8 cellular contexts compared by ENCODE assay signal in the genomic region with DNA sequence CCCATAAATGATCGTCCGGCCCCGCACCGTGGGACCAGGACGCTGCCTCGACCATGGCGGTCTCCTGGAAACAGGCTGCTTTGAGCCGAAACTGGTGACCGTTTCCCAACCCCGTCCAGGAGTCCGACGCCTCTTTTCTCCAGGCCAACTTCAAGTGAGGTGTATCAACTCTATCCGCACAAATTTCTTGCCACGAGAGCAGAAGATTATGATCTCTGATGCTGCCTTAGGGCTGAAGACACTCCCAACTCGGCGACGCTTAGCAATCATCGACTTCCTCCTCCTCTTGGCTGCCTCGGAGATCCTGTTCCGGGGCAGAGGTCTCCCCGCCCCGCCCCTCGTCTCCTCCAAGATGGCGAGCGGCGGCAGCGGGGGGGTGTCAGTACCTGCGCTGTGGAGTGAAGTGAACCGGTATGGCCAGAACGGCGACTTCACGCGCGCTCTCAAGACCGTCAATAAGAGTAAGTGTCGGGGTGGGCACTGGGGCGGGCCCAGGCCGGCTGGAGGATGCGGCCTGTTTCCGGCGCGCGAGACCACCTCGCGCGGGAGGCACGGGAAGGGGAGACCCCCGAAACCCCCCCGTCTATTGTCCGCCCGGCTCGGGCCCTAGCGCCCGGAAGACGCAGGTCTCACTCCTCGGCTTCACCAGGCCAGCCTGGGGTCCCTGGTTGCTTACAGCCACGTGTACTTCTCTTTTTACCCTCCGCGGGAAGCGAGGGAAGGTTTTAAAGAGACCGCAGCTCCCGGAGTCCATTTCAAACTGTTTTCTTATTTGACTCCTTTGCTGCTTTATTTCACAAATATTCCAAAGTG. TPM values are rescaled to one million over a fixed set of nuclear protein-coding genes. Genes with fewer than 3 reads are reported as not detected.
DNase-seq lines count a peak whose midpoint lies in the region; ATAC-seq and TF ChIP-seq lines count a peak whose summit lies in the region.

A gene with protein sequence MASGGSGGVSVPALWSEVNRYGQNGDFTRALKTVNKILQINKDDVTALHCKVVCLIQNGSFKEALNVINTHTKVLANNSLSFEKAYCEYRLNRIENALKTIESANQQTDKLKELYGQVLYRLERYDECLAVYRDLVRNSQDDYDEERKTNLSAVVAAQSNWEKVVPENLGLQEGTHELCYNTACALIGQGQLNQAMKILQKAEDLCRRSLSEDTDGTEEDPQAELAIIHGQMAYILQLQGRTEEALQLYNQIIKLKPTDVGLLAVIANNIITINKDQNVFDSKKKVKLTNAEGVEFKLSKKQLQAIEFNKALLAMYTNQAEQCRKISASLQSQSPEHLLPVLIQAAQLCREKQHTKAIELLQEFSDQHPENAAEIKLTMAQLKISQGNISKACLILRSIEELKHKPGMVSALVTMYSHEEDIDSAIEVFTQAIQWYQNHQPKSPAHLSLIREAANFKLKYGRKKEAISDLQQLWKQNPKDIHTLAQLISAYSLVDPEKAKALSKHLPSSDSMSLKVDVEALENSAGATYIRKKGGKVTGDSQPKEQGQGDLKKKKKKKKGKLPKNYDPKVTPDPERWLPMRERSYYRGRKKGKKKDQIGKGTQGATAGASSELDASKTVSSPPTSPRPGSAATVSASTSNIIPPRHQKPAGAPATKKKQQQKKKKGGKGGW (plus strand): TSS at position 334 of the 813 bp plus-strand sequence. CDS start 19 bp downstream, at position 353.

- H2AFZ ChIP-seq in IMR-90 (replicated peaks; ENCODE audit: low read length, poor library complexity) (peak within 1 kb of the TSS; percentile 84), PC-3 (ENCODE audit: low read length) (peak within 1 kb of the TSS; percentile 74)

- H3K4me2 ChIP-seq in IMR-90 (ENCODE audit: low read depth, low read length) (peak within 1 kb of the TSS; percentile 87), PC-3 (ENCODE audit: low read length) (peak within 1 kb of the TSS; percentile 89)

- H3K14ac ChIP-seq in IMR-90 (replicated peaks; ENCODE audit: low read depth, low read length), result peak within 1 kb of the TSS; percentile 79

- H3K27ac ChIP-seq in IMR-90 (ENCODE audit: insufficient read depth, low read length) (peak within 1 kb of the TSS; percentile 99), PC-3 (ENCODE audit: low read length) (peak within 1 kb of the TSS; percentile 75), mucosa of rectum (ENCODE audit: low read depth in 2 of 2, low read length in 2 of 2) (peak within 1 kb of the TSS; percentile 87 to 91)

- CTCF ChIA-PET in IMR-90 (lab: Yijun Ruan, JAX), result interaction anchor here (0.7 kb wide), 1 partner anchor 26 kb away, joined by 3 read pairs; no protein-coding TSS in a partner anchor
- CTCF ChIA-PET in PC-3 (lab: Charles Lee), result no interaction called here

- H3K9me3 ChIP-seq in IMR-90 (ENCODE audit: control insufficient read depth, insufficient read depth, low read length) (no peaks in the 10 kb centered on the region), PC-3 (ENCODE audit: low read length) (no peaks in the 10 kb centered on the region), mucosa of rectum (ENCODE audit: control insufficient read depth in 2 of 2, low read length in 2 of 2) (no peaks in the 10 kb centered on the region)

- TF ChIP-seq CTCF in IMR-90 (conservative IDR thresholded peaks at IDR 0.05; ENCODE audit: low read depth, low read length) (no peak), PC-3 (conservative IDR thresholded peaks at IDR 0.05; ENCODE audit: low read depth, low read length) (no peak), epithelial cell of proximal tubule (conservative IDR thresholded peaks at IDR 0.05; ENCODE audit: low read depth, low read length) (no peak)

- H2AK5ac ChIP-seq in IMR-90 (ENCODE audit: low read depth, low read length), result peak within 1 kb of the TSS; percentile 55

- peaks cover 10% of the 10 kb centered on the region; the same call in 1 of the 2 replicates for H3K9me1 ChIP-seq in IMR-90 (ENCODE audit: insufficient read depth, low read length)

- peak within 1 kb of the TSS; percentile 91 for H3K56ac ChIP-seq in IMR-90 (ENCODE audit: extremely low read depth, insufficient read depth, low read length)

- no peak for TF ChIP-seq RAD21 in IMR-90 (IDR thresholded peaks at IDR 0.05; ENCODE audit: low read length)

- H2BK120ac ChIP-seq in IMR-90 (ENCODE audit: low read depth, low read length), result peak within 1 kb of the TSS; percentile 21; the same call in 1 of the 2 replicates

- H3K4ac ChIP-seq in IMR-90 (ENCODE audit: low read depth, low read length), result peak within 1 kb of the TSS; percentile 86

- peak; percentile 95 for TF ChIP-seq POLR2A in IMR-90 (IDR thresholded peaks at IDR 0.05; ENCODE audit: low read depth, low read length)

- H3K79me1 ChIP-seq in IMR-90 (ENCODE audit: low read depth in 1 of 2, low read length in 2 of 2), result peaks cover 25 to 46% of the 10 kb centered on the region in 2 experiments; a peak in 3 of 4 replicates

- BruUV-seq in IMR-90 (replicated peaks; lab: Mats Ljungman, UMichigan) (no TSS peak), PC-3 (replicated peaks; lab: Mats Ljungman, UMichigan) (no TSS peak)

- peaks cover 9% of the 10 kb centered on the region; the same call in 1 of the 2 replicates for H4K20me1 ChIP-seq in IMR-90 (ENCODE audit: insufficient read depth, low read length)
- peaks cover 19% of the 10 kb centered on the region for H4K20me1 ChIP-seq in PC-3 (ENCODE audit: low read length)

- DNase-seq in DMS 273 treated with DMSO at 0.1 percent for 48 hours (lab: John Stamatoyannopoulos, UW) (peak; percentile 37), IMR-90 (peak; percentile 85), PC-3 (peak; percentile 95), epithelial cell of proximal tubule (ENCODE audit: low read depth) (no peak)
- DNase-seq in activated T-cell treated with anti-CD3 and anti-CD28 coated beads, Interleukin-2, amount 50 U/mL, for 1 hour, result peak; percentile 87
- DNase-seq in stimulated activated CD8-positive, alpha-beta memory T cell treated with anti-CD3 and anti-CD28 coated beads, Interleukin-4, amount 100 ng/mL, for 48 hours, result peak; percentile 89

- dilution Hi-C loops in IMR-90 (cut with HindIII; ENCODE audit: low sequenced_read_pairs, unreplicated experiment), result no loop called here

- intact Hi-C loops in IMR-90 (cut with micrococcal nuclease) (loop anchor here (2.0 kb wide), 1 partner anchor 31 kb away; a partner anchor contains a TSS), PC-3 (cut with micrococcal nuclease) (loop anchor here (1.0 to 2.0 kb wide), 2 partner anchors 31 to 80 kb away; a partner anchor contains a TSS)

- whole genome bisulfite sequencing in IMR-90 (ENCODE audit: extremely low coverage in 2 of 2, insufficient read length in 1 of 2), 2 experiments, result 1% methylated on average over 13 of the region's 62 CpGs; no CpG with 5 or more reads in 1 of the 2 experiments

- no peaks in the 10 kb centered on the region for H3K9me2 ChIP-seq in PC-3 (replicated peaks; ENCODE audit: low read length)

- H3K18ac ChIP-seq in IMR-90 (ENCODE audit: low read depth, low read length), result peak within 1 kb of the TSS; percentile 96

- H3K4me1 ChIP-seq in IMR-90 (ENCODE audit: control insufficient read depth, insufficient read depth, low read length), result peaks cover 6% of the 10 kb centered on the region
- peaks cover 26% of the 10 kb centered on the region for H3K4me1 ChIP-seq in PC-3 (ENCODE audit: insufficient read depth, low read length)
- H3K4me1 ChIP-seq in mucosa of rectum (ENCODE audit: control insufficient read depth in 2 of 2, insufficient read depth in 2 of 2, low read length in 2 of 2), result peaks cover 15 to 18% of the 10 kb centered on the region in 2 donors

- H3K9ac ChIP-seq in IMR-90 (ENCODE audit: low read depth, low read length) (peak within 1 kb of the TSS; percentile 100), PC-3 (ENCODE audit: low read length) (peak within 1 kb of the TSS; percentile 87), mucosa of rectum (ENCODE audit: low read depth in 1 of 2, low read length in 2 of 2) (peak within 1 kb of the TSS; percentile 85 to 95)

- peak within 1 kb of the TSS; percentile 66 for H2AK9ac ChIP-seq in IMR-90 (replicated peaks; ENCODE audit: low read depth, low read length, poor library complexity)

- H4K91ac ChIP-seq in IMR-90 (ENCODE audit: insufficient read depth, low read depth, low read length), result peak within 1 kb of the TSS; percentile 76

- no peaks in the 10 kb centered on the region for H3K27me3 ChIP-seq in IMR-90 (ENCODE audit: control insufficient read depth, insufficient read depth, low read length)
- H3K27me3 ChIP-seq in PC-3 (ENCODE audit: low read length), result no peaks in the 10 kb centered on the region
- H3K27me3 ChIP-seq in mucosa of rectum (ENCODE audit: control insufficient read depth in 2 of 2, insufficient read depth in 2 of 2, low read length in 2 of 2), result no peaks in the 10 kb centered on the region

- H3K23ac ChIP-seq in IMR-90 (ENCODE audit: low read depth, low read length), result peak within 1 kb of the TSS; percentile 94

- no peak within 1 kb of the TSS for H2BK20ac ChIP-seq in IMR-90 (ENCODE audit: low read depth, low read length)

- H4K8ac ChIP-seq in IMR-90 (ENCODE audit: low read depth in 2 of 2, low read length in 2 of 2), result peak within 1 kb of the TSS; percentile 95 to 96

- ATAC-seq in GM21528 (IDR thresholded peaks at IDR 0.05; ENCODE audit: low FRiP score, unreplicated experiment), result peak; percentile 93
- ATAC-seq in IMR-90 (ENCODE audit: low read depth), result peak; percentile 91
- ATAC-seq in PC-3, result peak; percentile 89

- H2BK15ac ChIP-seq in IMR-90 (ENCODE audit: low read depth, low read length), result peak within 1 kb of the TSS; percentile 16; the same call in 2 of the 3 replicates

- no peaks in the 10 kb centered on the region for H3F3A ChIP-seq in PC-3 (ENCODE audit: low read length, unreplicated experiment)

- POLR2A ChIA-PET in IMR-90 (lab: Charles Lee; ENCODE audit: unreplicated experiment) (interaction anchor here (1.5 kb wide), 1 partner anchor 32 kb away, joined by 6 read pairs; a partner anchor contains a TSS), PC-3 (lab: Charles Lee; ENCODE audit: unreplicated experiment) (interaction anchor here (0.7 to 0.8 kb wide), 3 partner anchors 33 to 238 kb away, joined by 3 to 6 read pairs (median 3); no protein-coding TSS in a partner anchor)

- H3K4me3 ChIP-seq in IMR-90 (ENCODE audit: insufficient read depth, low read depth, low read length), result peak within 1 kb of the TSS; percentile 98
- H3K4me3 ChIP-seq in PC-3 (ENCODE audit: low read length), result peak within 1 kb of the TSS; percentile 86
- H3K4me3 ChIP-seq in epithelial cell of proximal tubule (ENCODE audit: low read depth, low read length), result peak within 1 kb of the TSS; percentile 97
- H3K4me3 ChIP-seq in mucosa of rectum (ENCODE audit: low read length in 2 of 2), result peak within 1 kb of the TSS; percentile 93 to 99

- in situ Hi-C loops in IMR-90 (cut with MboI; ENCODE audit: low sequenced_read_pairs), result no loop called here

- peak within 1 kb of the TSS; percentile 99 for H4K5ac ChIP-seq in IMR-90 (ENCODE audit: low read depth, low read length)

- H3K36me3 ChIP-seq in IMR-90 (ENCODE audit: control insufficient read depth, insufficient read depth, low read length) (peaks cover 9% of the 10 kb centered on the region), PC-3 (ENCODE audit: low read depth, low read length) (peaks cover 27% of the 10 kb centered on the region), mucosa of rectum (ENCODE audit: control insufficient read depth in 2 of 2, insufficient read depth in 2 of 2, low read length in 2 of 2) (peaks cover 10 to 13% of the 10 kb centered on the region in 2 donors)

- H3K79me2 ChIP-seq in PC-3 (ENCODE audit: low read length), result peaks cover 78% of the 10 kb centered on the region

- peak within 1 kb of the TSS; percentile 95 for H2BK5ac ChIP-seq in IMR-90 (ENCODE audit: low read depth, low read length, poor library complexity, severe bottlenecking)

RNA-seq across cellular contexts. Expression of the gene that starts here (rescaled TPM):
- 123 and 197 TPM in 2 replicates for total RNA-seq in IMR-90 (2012; rRNA removed)
- 72.7 and 73.8 TPM in 2 replicates for polyA plus RNA-seq in IMR-90 (2012; rRNA removed)
- polyA plus RNA-seq in IMR-90 (2012; cell fraction: cytosol; rRNA removed), result 16.4 and 27.1 TPM in 2 replicates
- polyA plus RNA-seq in IMR-90 (2012; cell fraction: nucleus; rRNA removed; ENCODE audit: low replicate concordance), result 18.5 and 94.6 TPM in 2 replicates
- 102 and 118 TPM in 2 replicates for total RNA-seq in PC-3 (2014; rRNA removed)
- total RNA-seq in epithelial cell of proximal tubule, result 66.5 and 92.2 TPM in 2 replicates
